ENCODE assay signal across 16 cellular contexts in genomic region chr7:110590415-110590814, GRCh38.
DNase-seq lines count a peak whose midpoint lies in the region; ATAC-seq and TF ChIP-seq lines count a peak whose summit lies in the region.
"Had no signal": no experiment of that assay in that cellular context is flagged by ENCODE, and none has a peak within 500 bp of the region (broad histone marks: within the 10 kb centered on the region; RNA-seq: fewer than 3 reads in every experiment).

No MANE protein-coding gene starts in this region.

- H3K4me3 ChIP-seq in upper lobe of right lung: no peak overlapping the region
- H3K4me3 ChIP-seq: GM23248, SJSA1, spleen, vagina had no signal

- no peaks in the 10 kb centered on the region for H3K27me3 Mint-ChIP-seq in activated naive CD8-positive, alpha-beta T cell treated with anti-CD3 and anti-CD28 coated beads, Interleukin-2, amount 50 U/mL, for 24 hours
- H3K27me3 Mint-ChIP-seq in activated naive CD8-positive, alpha-beta T cell treated with anti-CD3 and anti-CD28 coated beads for 36 hours: no peaks in the 10 kb centered on the region
- no peaks in the 10 kb centered on the region for H3K27me3 Mint-ChIP-seq in activated CD8-positive, alpha-beta T cell treated with anti-CD3 and anti-CD28 coated beads for 36 hours
- H3K27me3 Mint-ChIP-seq in endothelial cell (ENCODE audit: unreplicated experiment): no peaks in the 10 kb centered on the region
- H3K27me3 Mint-ChIP-seq: activated T-helper 17 cell treated with anti-CD3 and anti-CD28 coated beads, Interleukin-2, amount 50 U/mL, for 72 hours; IgD-negative memory B cell; stimulated activated naive CD8-positive, alpha-beta T cell treated with anti-CD3 and anti-CD28 coated beads, Interleukin-15, Interleukin-2, amounts not matched to agents 100 ng/mL and 50 ng/mL, for 24 hours had no signal

- H3K36me3 Mint-ChIP-seq in activated naive CD8-positive, alpha-beta T cell treated with anti-CD3 and anti-CD28 coated beads, Interleukin-2, amount 50 U/mL, for 24 hours (ENCODE audit: low read depth): no peaks in the 10 kb centered on the region
- no peaks in the 10 kb centered on the region for H3K36me3 Mint-ChIP-seq in activated naive CD8-positive, alpha-beta T cell treated with anti-CD3 and anti-CD28 coated beads for 36 hours
- no peaks in the 10 kb centered on the region for H3K36me3 Mint-ChIP-seq in activated CD8-positive, alpha-beta T cell treated with anti-CD3 and anti-CD28 coated beads for 36 hours (ENCODE audit: low read depth)
- H3K36me3 Mint-ChIP-seq in endothelial cell (ENCODE audit: low read depth, unreplicated experiment): peaks cover 4% of the 10 kb centered on the region

- H3K9me3 ChIP-seq in upper lobe of right lung: no peaks in the 10 kb centered on the region
- H3K9me3 ChIP-seq: SJSA1, spleen, vagina had no signal

- no peak overlapping the region for H3K4me3 Mint-ChIP-seq in activated naive CD8-positive, alpha-beta T cell treated with anti-CD3 and anti-CD28 coated beads, Interleukin-2, amount 50 U/mL, for 24 hours
- H3K4me3 Mint-ChIP-seq in activated naive CD8-positive, alpha-beta T cell treated with anti-CD3 and anti-CD28 coated beads for 36 hours: no peak overlapping the region
- no peak overlapping the region for H3K4me3 Mint-ChIP-seq in activated CD8-positive, alpha-beta T cell treated with anti-CD3 and anti-CD28 coated beads for 36 hours
- H3K4me3 Mint-ChIP-seq in endothelial cell (ENCODE audit: unreplicated experiment): no peak overlapping the region
- H3K4me3 Mint-ChIP-seq: activated T-helper 17 cell treated with anti-CD3 and anti-CD28 coated beads, Interleukin-2, amount 50 U/mL, for 72 hours; IgD-negative memory B cell; stimulated activated naive CD8-positive, alpha-beta T cell treated with anti-CD3 and anti-CD28 coated beads, Interleukin-15, Interleukin-2, amounts not matched to agents 100 ng/mL and 50 ng/mL, for 24 hours had no signal

- H3K27ac Mint-ChIP-seq in activated naive CD8-positive, alpha-beta T cell treated with anti-CD3 and anti-CD28 coated beads, Interleukin-2, amount 50 U/mL, for 24 hours: no peak overlapping the region
- no peak overlapping the region for H3K27ac Mint-ChIP-seq in activated naive CD8-positive, alpha-beta T cell treated with anti-CD3 and anti-CD28 coated beads for 36 hours
- no peak overlapping the region for H3K27ac Mint-ChIP-seq in activated CD8-positive, alpha-beta T cell treated with anti-CD3 and anti-CD28 coated beads for 36 hours
- no peak overlapping the region for H3K27ac Mint-ChIP-seq in endothelial cell (ENCODE audit: unreplicated experiment)
- H3K27ac Mint-ChIP-seq: IgD-negative memory B cell; stimulated activated naive CD8-positive, alpha-beta T cell treated with anti-CD3 and anti-CD28 coated beads, Interleukin-15, Interleukin-2, amounts not matched to agents 100 ng/mL and 50 ng/mL, for 24 hours had no signal

- H3K4me1 Mint-ChIP-seq in activated naive CD8-positive, alpha-beta T cell treated with anti-CD3 and anti-CD28 coated beads, Interleukin-2, amount 50 U/mL, for 24 hours: no peaks in the 10 kb centered on the region
- peaks cover 2% of the 10 kb centered on the region for H3K4me1 Mint-ChIP-seq in activated naive CD8-positive, alpha-beta T cell treated with anti-CD3 and anti-CD28 coated beads for 36 hours
- no peaks in the 10 kb centered on the region for H3K4me1 Mint-ChIP-seq in activated CD8-positive, alpha-beta T cell treated with anti-CD3 and anti-CD28 coated beads for 36 hours (ENCODE audit: low read depth)
- H3K4me1 Mint-ChIP-seq in endothelial cell (ENCODE audit: unreplicated experiment): peaks cover 19% of the 10 kb centered on the region
- H3K4me1 Mint-ChIP-seq: activated T-helper 17 cell treated with anti-CD3 and anti-CD28 coated beads, Interleukin-2, amount 50 U/mL, for 72 hours had no signal

- CTCF ChIA-PET in activated CD8-positive, alpha-beta T cell treated with anti-CD3 and anti-CD28 coated beads for 36 hours (lab: Charles Lee): interaction anchor here (2.7 kb wide), 1 partner anchor 508 kb away, joined by 10 read pairs; no protein-coding TSS in a partner anchor

- H3K4me1 ChIP-seq in upper lobe of right lung: no peaks in the 10 kb centered on the region
- H3K4me1 ChIP-seq: spleen, vagina had no signal

- no peaks in the 10 kb centered on the region for H3K27me3 ChIP-seq in upper lobe of right lung
- H3K27me3 ChIP-seq: SJSA1, spleen, vagina had no signal

- no peaks in the 10 kb centered on the region for H3K36me3 ChIP-seq in upper lobe of right lung
- H3K36me3 ChIP-seq: SJSA1, spleen, vagina had no signal

- intact Hi-C loops in activated CD8-positive, alpha-beta T cell treated with anti-CD3 and anti-CD28 coated beads for 36 hours (cut with micrococcal nuclease): loop anchor here (5.0 to 10.0 kb wide), 2 partner anchors 502 to 894 kb away; partner anchors contain the start of gene LRRN3
- intact Hi-C loops in upper lobe of right lung (cut with DNase I): no loop called here

- no peak for TF ChIP-seq CTCF in activated CD8-positive, alpha-beta T cell treated with anti-CD3 and anti-CD28 coated beads for 36 hours (IDR thresholded peaks at IDR 0.05)
- TF ChIP-seq CTCF in upper lobe of right lung (IDR thresholded peaks at IDR 0.05) (no peak), endothelial cell (IDR thresholded peaks at IDR 0.05; ENCODE audit: unreplicated experiment) (no peak)

- H3K9me3 Mint-ChIP-seq in activated naive CD8-positive, alpha-beta T cell treated with anti-CD3 and anti-CD28 coated beads, Interleukin-2, amount 50 U/mL, for 24 hours: no peaks in the 10 kb centered on the region
- H3K9me3 Mint-ChIP-seq in activated naive CD8-positive, alpha-beta T cell treated with anti-CD3 and anti-CD28 coated beads for 36 hours: no peaks in the 10 kb centered on the region
- no peaks in the 10 kb centered on the region for H3K9me3 Mint-ChIP-seq in activated CD8-positive, alpha-beta T cell treated with anti-CD3 and anti-CD28 coated beads for 36 hours
- no peaks in the 10 kb centered on the region for H3K9me3 Mint-ChIP-seq in endothelial cell (ENCODE audit: unreplicated experiment)
- H3K9me3 Mint-ChIP-seq: activated T-helper 17 cell treated with anti-CD3 and anti-CD28 coated beads, Interleukin-2, amount 50 U/mL, for 72 hours; IgD-negative memory B cell; stimulated activated naive CD8-positive, alpha-beta T cell treated with anti-CD3 and anti-CD28 coated beads, Interleukin-15, Interleukin-2, amounts not matched to agents 100 ng/mL and 50 ng/mL, for 24 hours had no signal

- POLR2A ChIA-PET in activated CD8-positive, alpha-beta T cell treated with anti-CD3 and anti-CD28 coated beads for 36 hours (lab: Charles Lee): no interaction called here

- peak; percentile 28 for ATAC-seq in activated naive CD8-positive, alpha-beta T cell treated with anti-CD3 and anti-CD28 coated beads, Interleukin-2, amount 50 U/mL, for 24 hours
- no peak for ATAC-seq in activated CD8-positive, alpha-beta T cell treated with anti-CD3 and anti-CD28 coated beads for 36 hours
- peak; percentile 82 for ATAC-seq in upper lobe of right lung
- ATAC-seq: activated T-helper 17 cell treated with anti-CD3 and anti-CD28 coated beads, Interleukin-2, amount 50 U/mL, for 72 hours; left ventricle myocardium superior had no signal

- no peak overlapping the region for H3K27ac ChIP-seq in upper lobe of right lung
- H3K27ac ChIP-seq: GM23248, SJSA1, spleen, vagina had no signal

- no peak for DNase-seq in activated naive CD8-positive, alpha-beta T cell treated with anti-CD3 and anti-CD28 coated beads, Interleukin-2, amount 50 U/mL, for 24 hours
- DNase-seq in activated naive CD8-positive, alpha-beta T cell treated with anti-CD3 and anti-CD28 coated beads for 36 hours: no peak
- DNase-seq in HT1080 (ENCODE audit: low read depth) (peak; percentile 51), upper lobe of right lung (no peak), superior temporal gyrus (ENCODE audit: extremely low spot score) (no peak), endothelial cell (ENCODE audit: low spot score) (no peak), SIG-M5 treated with dmso at 0.1 percent for 504 hours (lab: John Stamatoyannopoulos, UW; ENCODE audit: unreplicated experiment) (no peak)
- DNase-seq in activated CD8-positive, alpha-beta T cell treated with anti-CD3 and anti-CD28 coated beads for 36 hours: peak; percentile 33
- DNase-seq: GM23248, left ventricle myocardium superior, spleen had no signal

Comparison
In these comparisons a context has a peak if more than half of its experiments do, and no peak if none do; other contexts are left out.
1. DNase-seq: peak in HT1080 (single experiment) and activated CD8-positive, alpha-beta T cell treated with anti-CD3 and anti-CD28 coated beads for 36 hours (single experiment); none in activated naive CD8-positive, alpha-beta T cell treated with anti-CD3 and anti-CD28 coated beads, Interleukin-2, amount 50 U/mL, for 24 hours (single experiment), activated naive CD8-positive, alpha-beta T cell treated with anti-CD3 and anti-CD28 coated beads for 36 hours (single experiment), upper lobe of right lung (single experiment), superior temporal gyrus (single experiment), endothelial cell (single experiment) and SIG-M5 treated with dmso at 0.1 percent for 504 hours (single experiment).